In genomic region chr3:29255854-29256696, GRCh38 we compare ENCODE assay signal across 16 cellular contexts. TPM values are rescaled to one million over a fixed set of nuclear protein-coding genes. Genes with fewer than 3 reads are reported as not detected.
DNase-seq lines count a peak whose midpoint lies in the region; ATAC-seq and TF ChIP-seq lines count a peak whose summit lies in the region.
"Had no signal": no experiment of that assay in that cellular context is flagged by ENCODE, and none has a peak within 500 bp of the region (broad histone marks: within the 10 kb centered on the region; RNA-seq: fewer than 3 reads in every experiment).

No MANE protein-coding gene starts in this region.

- no peak for TF ChIP-seq CTCF in gastroesophageal sphincter (IDR thresholded peaks at IDR 0.05)
- no peak for TF ChIP-seq CTCF in Caco-2 (IDR thresholded peaks at IDR 0.05; ENCODE audit: insufficient read depth in 1 of 2, low read depth in 1 of 2, low read length in 1 of 2, severe bottlenecking in 1 of 2, unreplicated experiment in 1 of 2)
- TF ChIP-seq CTCF in right lobe of liver (IDR thresholded peaks at IDR 0.05) = no peak

- no peak for TF ChIP-seq POLR2A in gastroesophageal sphincter (IDR thresholded peaks at IDR 0.05)
- TF ChIP-seq POLR2A in right lobe of liver (IDR thresholded peaks at IDR 0.05) = no peak

- H3K4me3 Mint-ChIP-seq in T-helper 2 cell treated with Interferon-gamma antibody and Interleukin-4, amounts not matched to agents 5 μg/mL and 100 μg/mL, for 36 hours = peak overlapping the region; percentile 13
- H3K4me3 Mint-ChIP-seq in Caco-2 (ENCODE audit: unreplicated experiment) = no peak overlapping the region
- H3K4me3 Mint-ChIP-seq: activated naive CD8-positive, alpha-beta T cell treated with anti-CD3 and anti-CD28 coated beads for 36 hours; naive thymus-derived CD4-positive, alpha-beta T cell had no signal

- TF ChIP-seq EP300 in gastroesophageal sphincter (IDR thresholded peaks at IDR 0.05) = no peak

- peaks cover 6% of the 10 kb centered on the region for H3K4me1 Mint-ChIP-seq in T-helper 2 cell treated with Interferon-gamma antibody and Interleukin-4, amounts not matched to agents 5 μg/mL and 100 μg/mL, for 36 hours (ENCODE audit: low read depth)
- no peaks in the 10 kb centered on the region for H3K4me1 Mint-ChIP-seq in Caco-2 (ENCODE audit: low read depth, unreplicated experiment)
- H3K4me1 Mint-ChIP-seq: activated naive CD8-positive, alpha-beta T cell treated with anti-CD3 and anti-CD28 coated beads for 36 hours had no signal

- H3K36me3 ChIP-seq in effector memory CD4-positive, alpha-beta T cell (ENCODE audit: control insufficient read depth, insufficient read depth, low read length) = no peaks in the 10 kb centered on the region
- H3K36me3 ChIP-seq in gastroesophageal sphincter = no peaks in the 10 kb centered on the region
- H3K36me3 ChIP-seq in Caco-2 (ENCODE audit: control insufficient read depth, insufficient read depth, low read length) = no peaks in the 10 kb centered on the region
- H3K36me3 ChIP-seq in right lobe of liver = no peaks in the 10 kb centered on the region
- H3K36me3 ChIP-seq: tibial artery had no signal

- no peaks in the 10 kb centered on the region for H3K27me3 ChIP-seq in effector memory CD4-positive, alpha-beta T cell (replicated peaks; ENCODE audit: control insufficient read depth, insufficient read depth, low read length, poor library complexity, severe bottlenecking)
- H3K27me3 ChIP-seq in gastroesophageal sphincter (no peaks in the 10 kb centered on the region), Caco-2 (replicated peaks; ENCODE audit: control insufficient read depth, insufficient read depth, low read length) (no peaks in the 10 kb centered on the region), right lobe of liver (no peaks in the 10 kb centered on the region)
- H3K27me3 ChIP-seq: tibial artery had no signal

- CTCF ChIA-PET in Caco-2 (lab: Charles Lee) = no interaction called here

- no peaks in the 10 kb centered on the region for H3K9me3 ChIP-seq in effector memory CD4-positive, alpha-beta T cell (ENCODE audit: control insufficient read depth, low read length)
- H3K9me3 ChIP-seq in gastroesophageal sphincter (no peaks in the 10 kb centered on the region), Caco-2 (no peaks in the 10 kb centered on the region), right lobe of liver (no peaks in the 10 kb centered on the region)
- H3K9me3 ChIP-seq: tibial artery had no signal

- H3K4me3 ChIP-seq in effector memory CD4-positive, alpha-beta T cell (ENCODE audit: insufficient read depth, low read depth, low read length, poor library complexity, severe bottlenecking) = no peak overlapping the region
- no peak overlapping the region for H3K4me3 ChIP-seq in gastroesophageal sphincter
- H3K4me3 ChIP-seq in Caco-2 (ENCODE audit: low read depth, low read length) = no peak overlapping the region
- H3K4me3 ChIP-seq in right lobe of liver = no peak overlapping the region
- H3K4me3 ChIP-seq: tibial artery had no signal

- intact Hi-C loops in Caco-2 (cut with micrococcal nuclease; ENCODE audit: unreplicated experiment) (no loop called here), right lobe of liver (cut with DNase I) (no loop called here)

- H3K9me3 Mint-ChIP-seq in T-helper 2 cell treated with Interferon-gamma antibody and Interleukin-4, amounts not matched to agents 5 μg/mL and 100 μg/mL, for 36 hours = no peaks in the 10 kb centered on the region
- no peaks in the 10 kb centered on the region for H3K9me3 Mint-ChIP-seq in Caco-2 (ENCODE audit: unreplicated experiment)
- H3K9me3 Mint-ChIP-seq: activated naive CD8-positive, alpha-beta T cell treated with anti-CD3 and anti-CD28 coated beads for 36 hours had no signal

- H3K36me3 Mint-ChIP-seq in T-helper 2 cell treated with Interferon-gamma antibody and Interleukin-4, amounts not matched to agents 5 μg/mL and 100 μg/mL, for 36 hours (ENCODE audit: low read depth) = no peaks in the 10 kb centered on the region
- H3K36me3 Mint-ChIP-seq in Caco-2 (ENCODE audit: insufficient read depth, unreplicated experiment) = no peaks in the 10 kb centered on the region
- H3K36me3 Mint-ChIP-seq: activated naive CD8-positive, alpha-beta T cell treated with anti-CD3 and anti-CD28 coated beads for 36 hours; naive thymus-derived CD4-positive, alpha-beta T cell had no signal

- no peak for DNase-seq in T-helper 2 cell treated with Interferon-gamma antibody and Interleukin-4, amounts not matched to agents 5 μg/mL and 100 μg/mL, for 36 hours (ENCODE audit: low spot score)
- DNase-seq in kidney tubule cell (ENCODE audit: low spot score) (peak; percentile 38), Caco-2 (no peak), right lobe of liver (no peak)
- no peak for DNase-seq in effector memory CD4-positive, alpha-beta T cell
- DNase-seq: activated CD8-positive, alpha-beta memory T cell treated with anti-CD3 and anti-CD28 coated beads, Interleukin-2, amount 50 U/mL, for 4 hours; activated naive CD8-positive, alpha-beta T cell treated with anti-CD3 and anti-CD28 coated beads for 36 hours; hippocampal formation; naive thymus-derived CD4-positive, alpha-beta T cell; stimulated activated CD8-positive, alpha-beta memory T cell treated with anti-CD3 and anti-CD28 coated beads, Interleukin-4, amount 100 ng/mL, for 48 hours; tibial artery had no signal

- peak; percentile 83 for ATAC-seq in GM18502 (IDR thresholded peaks at IDR 0.05; ENCODE audit: poor library complexity, unreplicated experiment)
- peak; percentile 81 for ATAC-seq in HG02852 (IDR thresholded peaks at IDR 0.05; ENCODE audit: unreplicated experiment)
- ATAC-seq in gastroesophageal sphincter = no peak
- no peak for ATAC-seq in right lobe of liver
- ATAC-seq: activated CD4-positive, CD25-positive, alpha-beta regulatory T cell treated with anti-CD3 and anti-CD28 coated beads, Interleukin-2, amount 50 U/mL, for 24 hours; left lobe of liver; naive thymus-derived CD4-positive, alpha-beta T cell had no signal

- no peaks in the 10 kb centered on the region for H3K4me1 ChIP-seq in effector memory CD4-positive, alpha-beta T cell (ENCODE audit: control insufficient read depth, insufficient read depth, low read length, poor library complexity, severe bottlenecking)
- H3K4me1 ChIP-seq in gastroesophageal sphincter = no peaks in the 10 kb centered on the region
- H3K4me1 ChIP-seq in Caco-2 = no peaks in the 10 kb centered on the region
- no peaks in the 10 kb centered on the region for H3K4me1 ChIP-seq in right lobe of liver

- BruUV-seq in Caco-2 (replicated peaks; lab: Mats Ljungman, UMichigan) = no TSS peak

- no peak overlapping the region for H3K27ac ChIP-seq in effector memory CD4-positive, alpha-beta T cell (ENCODE audit: insufficient read depth, low read length, poor library complexity, severe bottlenecking)
- H3K27ac ChIP-seq in gastroesophageal sphincter (no peak overlapping the region), right lobe of liver (no peak overlapping the region)
- H3K27ac ChIP-seq: tibial artery had no signal

- WGBS in gastroesophageal sphincter (ENCODE audit: low coverage in 1 of 2), 2 donors = 85 to 90% methylated on average over 2 of the region's 5 CpGs
- WGBS in right lobe of liver (ENCODE audit: insufficient coverage, low coverage, low lambda C conversion rate, missing lambda C conversion rate) = 90% methylated on average over 5 of the region's 5 CpGs

- no peaks in the 10 kb centered on the region for H3K27me3 Mint-ChIP-seq in T-helper 2 cell treated with Interferon-gamma antibody and Interleukin-4, amounts not matched to agents 5 μg/mL and 100 μg/mL, for 36 hours (ENCODE audit: low read depth)
- no peaks in the 10 kb centered on the region for H3K27me3 Mint-ChIP-seq in Caco-2 (ENCODE audit: insufficient read depth, unreplicated experiment)
- H3K27me3 Mint-ChIP-seq: activated naive CD8-positive, alpha-beta T cell treated with anti-CD3 and anti-CD28 coated beads for 36 hours had no signal

- H3K27ac Mint-ChIP-seq in T-helper 2 cell treated with Interferon-gamma antibody and Interleukin-4, amounts not matched to agents 5 μg/mL and 100 μg/mL, for 36 hours = no peak overlapping the region
- no peak overlapping the region for H3K27ac Mint-ChIP-seq in Caco-2 (ENCODE audit: unreplicated experiment)
- H3K27ac Mint-ChIP-seq: activated naive CD8-positive, alpha-beta T cell treated with anti-CD3 and anti-CD28 coated beads for 36 hours; naive thymus-derived CD4-positive, alpha-beta T cell had no signal

- POLR2A ChIA-PET in Caco-2 (lab: Charles Lee) = no interaction called here

RNA-seq across cellular contexts. Expression of gene RBMS3, which starts 24.8 kb away (rescaled TPM):
- total RNA-seq in gastroesophageal sphincter (10 to 100 TPM; 51.5 to 76.0 (median 66.6) TPM), Caco-2 (2022) (7.4 and 9.2 TPM in 2 replicates), right lobe of liver (10 to 100 TPM in 2 of 6 experiments, 1 to 10 TPM in 4; 6.3 to 11.5 (median 8.3) TPM)

Comparison
In these comparisons a context has a peak if more than half of its experiments do, and no peak if none do; other contexts are left out.
1. ATAC-seq: peak in GM18502 (single experiment) and HG02852 (single experiment); none in gastroesophageal sphincter (single experiment) and right lobe of liver (0 of 4).